ENCODE assay signal across 1 cellular context in genomic region chr15:40338041-40338657, GRCh38.
TF ChIP-seq lines count a peak whose summit lies in the region.

No MANE protein-coding gene starts in this region.

TF ChIP-seq in HepG2, 621 proteins besides CTCF, POLR2A, EP300 and RAD21 (continued from another document):
- no peak for TF ChIP-seq ZNF280D (CRISPR knock-in tag; IDR thresholded peaks at IDR 0.05)
- TF ChIP-seq, protein P1, sequence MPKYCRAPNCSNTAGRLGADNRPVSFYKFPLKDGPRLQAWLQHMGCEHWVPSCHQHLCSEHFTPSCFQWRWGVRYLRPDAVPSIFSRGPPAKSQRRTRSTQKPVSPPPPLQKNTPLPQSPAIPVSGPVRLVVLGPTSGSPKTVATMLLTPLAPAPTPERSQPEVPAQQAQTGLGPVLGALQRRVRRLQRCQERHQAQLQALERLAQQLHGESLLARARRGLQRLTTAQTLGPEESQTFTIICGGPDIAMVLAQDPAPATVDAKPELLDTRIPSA (CRISPR knock-in tag; IDR thresholded peaks at IDR 0.05; ENCODE audit: borderline replicate concordance): no peak
- TF ChIP-seq ZNF724P (CRISPR knock-in tag; IDR thresholded peaks at IDR 0.05; ENCODE audit: borderline replicate concordance): no peak
- 0 out of 2 replicates have a peak, but pooled peaks have one; percentile 22 for TF ChIP-seq KDM2A (CRISPR knock-in tag; IDR thresholded peaks at IDR 0.05; ENCODE audit: borderline replicate concordance, low read depth)
- TF ChIP-seq, protein P2, sequence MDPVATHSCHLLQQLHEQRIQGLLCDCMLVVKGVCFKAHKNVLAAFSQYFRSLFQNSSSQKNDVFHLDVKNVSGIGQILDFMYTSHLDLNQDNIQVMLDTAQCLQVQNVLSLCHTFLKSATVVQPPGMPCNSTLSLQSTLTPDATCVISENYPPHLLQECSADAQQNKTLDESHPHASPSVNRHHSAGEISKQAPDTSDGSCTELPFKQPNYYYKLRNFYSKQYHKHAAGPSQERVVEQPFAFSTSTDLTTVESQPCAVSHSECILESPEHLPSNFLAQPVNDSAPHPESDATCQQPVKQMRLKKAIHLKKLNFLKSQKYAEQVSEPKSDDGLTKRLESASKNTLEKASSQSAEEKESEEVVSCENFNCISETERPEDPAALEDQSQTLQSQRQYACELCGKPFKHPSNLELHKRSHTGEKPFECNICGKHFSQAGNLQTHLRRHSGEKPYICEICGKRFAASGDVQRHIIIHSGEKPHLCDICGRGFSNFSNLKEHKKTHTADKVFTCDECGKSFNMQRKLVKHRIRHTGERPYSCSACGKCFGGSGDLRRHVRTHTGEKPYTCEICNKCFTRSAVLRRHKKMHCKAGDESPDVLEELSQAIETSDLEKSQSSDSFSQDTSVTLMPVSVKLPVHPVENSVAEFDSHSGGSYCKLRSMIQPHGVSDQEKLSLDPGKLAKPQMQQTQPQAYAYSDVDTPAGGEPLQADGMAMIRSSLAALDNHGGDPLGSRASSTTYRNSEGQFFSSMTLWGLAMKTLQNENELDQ (CRISPR knock-in tag; IDR thresholded peaks at IDR 0.05; ENCODE audit: borderline replicate concordance): no peak
- peak; percentile 42; the same call in 1 of the 2 replicates for TF ChIP-seq TBX2 (CRISPR knock-in tag; IDR thresholded peaks at IDR 0.05; ENCODE audit: borderline replicate concordance)
- TF ChIP-seq ZNF230 (CRISPR knock-in tag; IDR thresholded peaks at IDR 0.05): no peak
- peak; percentile 58 for TF ChIP-seq STAG1 (CRISPR knock-in tag; IDR thresholded peaks at IDR 0.05)
- 0 out of 2 replicates have a peak, but pooled peaks have one; percentile 23 for TF ChIP-seq HNRNPL (IDR thresholded peaks at IDR 0.05; ENCODE audit: low read depth, low read length)
